17 cellular contexts compared by ENCODE assay signal in the genomic region with DNA sequence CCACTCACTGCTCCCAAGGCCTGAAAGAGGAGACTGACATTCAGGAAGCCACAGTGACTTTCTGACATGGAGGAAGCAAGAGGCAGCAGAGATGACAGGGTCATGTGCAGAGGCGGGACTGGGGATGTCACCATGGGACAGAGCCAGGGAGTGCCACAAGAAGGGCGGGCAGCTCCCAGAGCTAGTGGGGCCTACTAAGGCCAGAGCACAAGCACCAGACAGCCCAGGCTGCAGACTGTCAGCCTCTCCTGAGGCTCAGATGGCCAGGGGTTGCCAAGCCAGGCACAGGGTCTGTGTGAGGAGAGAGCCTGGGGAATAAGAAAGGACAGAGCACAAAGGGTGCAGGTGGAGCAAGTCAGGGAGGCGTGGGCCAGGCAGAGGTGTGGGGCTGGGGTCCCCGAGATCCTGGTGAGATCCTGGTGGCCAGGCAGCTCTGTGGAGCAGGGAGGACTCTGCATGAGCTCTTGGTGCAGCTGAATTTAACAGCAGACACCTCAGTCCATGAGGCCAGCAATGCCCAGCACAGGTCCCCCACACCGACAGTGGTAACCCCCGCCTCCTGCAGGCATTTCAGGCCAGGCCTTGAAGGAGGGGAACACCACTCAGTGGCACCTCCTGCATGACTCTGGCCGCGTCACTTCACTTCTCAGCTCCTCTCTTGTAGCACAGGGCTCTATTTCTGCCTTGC. TPM values are rescaled to one million over a fixed set of nuclear protein-coding genes. Genes with fewer than 3 reads are reported as not detected.
A peak's percentile ranks its signal among the peaks of the same experiment; 100 is the strongest.
DNase-seq lines count a peak whose midpoint lies in the region; ATAC-seq, FAIRE-seq and TF ChIP-seq lines count a peak whose summit lies in the region.
"Had no signal": no experiment of that assay in that cellular context is flagged by ENCODE, and none has a peak within 500 bp of the region (broad histone marks: within the 10 kb centered on the region; RNA-seq: fewer than 3 reads in every experiment).

No MANE protein-coding gene starts in this region.

- intact Hi-C loops in right lobe of liver (cut with DNase I), result no loop called here
- intact Hi-C loops in HepG2 (cut with micrococcal nuclease; ENCODE audit: unreplicated experiment), result no loop called here
- intact Hi-C loops in lower lobe of right lung (cut with DNase I), result no loop called here

- CTCF ChIA-PET in HepG2 (lab: Yijun Ruan, JAX; ENCODE audit: low intra/inter-chr PET ratio, low total read pairs), result no interaction called here
- CTCF ChIA-PET in activated CD4-positive, alpha-beta memory T cell treated with anti-CD3 and anti-CD28 coated beads, Interleukin-2, amount 10 ng/mL, durations not matched to agents 7 days and 5 days (lab: Charles Lee), result no interaction called here

- H3K4me3 ChIP-seq in right lobe of liver, result no peak overlapping the region
- H3K4me3 ChIP-seq in HepG2 (replicated peaks in 1 of 3; ENCODE audit: insufficient read depth in 1 of 3, low read depth in 2 of 3, low read length in 3 of 3), result no peak overlapping the region
- no peak overlapping the region for H3K4me3 ChIP-seq in lower lobe of right lung
- H3K4me3 ChIP-seq in smooth muscle cell, result no peak overlapping the region
- H3K4me3 ChIP-seq: coronary artery, PC-9, psoas muscle had no signal

- no peaks in the 10 kb centered on the region for H3K4me1 ChIP-seq in right lobe of liver
- H3K4me1 ChIP-seq in HepG2 (ENCODE audit: insufficient read depth, low read length), result no peaks in the 10 kb centered on the region
- peaks cover 20% of the 10 kb centered on the region for H3K4me1 ChIP-seq in lower lobe of right lung
- no peaks in the 10 kb centered on the region for H3K4me1 ChIP-seq in smooth muscle cell (ENCODE audit: low read depth)

- H3K4me2 ChIP-seq in HepG2 (ENCODE audit: low read depth, low read length), result no peak overlapping the region
- no peak overlapping the region for H3K4me2 ChIP-seq in smooth muscle cell
- H3K4me2 ChIP-seq: PC-9 had no signal

- H3K9me3 ChIP-seq in right lobe of liver (no peaks in the 10 kb centered on the region), HepG2 (ENCODE audit: low read length) (no peaks in the 10 kb centered on the region), lower lobe of right lung (no peaks in the 10 kb centered on the region), smooth muscle cell (replicated peaks; ENCODE audit: low read depth) (no peaks in the 10 kb centered on the region)
- H3K9me3 ChIP-seq: psoas muscle had no signal

- TF ChIP-seq CTCF in right lobe of liver (IDR thresholded peaks at IDR 0.05), result no peak
- no peak for TF ChIP-seq CTCF in HepG2 (CRISPR knock-in tag; IDR thresholded peaks at IDR 0.05)
- TF ChIP-seq CTCF in lower lobe of right lung (IDR thresholded peaks at IDR 0.05), result no peak
- no peak for TF ChIP-seq CTCF in type B pancreatic cell (conservative IDR thresholded peaks at IDR 0.05)
- TF ChIP-seq CTCF in smooth muscle cell (IDR thresholded peaks at IDR 0.05; ENCODE audit: borderline replicate concordance, insufficient read depth, poor library complexity, severe bottlenecking), result no peak

- POLR2A ChIA-PET in HepG2 (lab: Yijun Ruan, JAX), result no interaction called here
- POLR2A ChIA-PET in activated CD4-positive, alpha-beta memory T cell treated with anti-CD3 and anti-CD28 coated beads, Interleukin-2, amount 10 ng/mL, durations not matched to agents 7 days and 5 days (lab: Charles Lee), result no interaction called here

- H3F3A ChIP-seq in smooth muscle cell (ENCODE audit: low read depth), result no peaks in the 10 kb centered on the region

- no peaks in the 10 kb centered on the region for H4K20me1 ChIP-seq in HepG2 (ENCODE audit: insufficient read depth, low read length)
- H4K20me1 ChIP-seq in smooth muscle cell (ENCODE audit: low read depth), result peaks cover 73% of the 10 kb centered on the region

- H3K27me3 ChIP-seq in right lobe of liver, result no peaks in the 10 kb centered on the region
- no peaks in the 10 kb centered on the region for H3K27me3 ChIP-seq in HepG2 (ENCODE audit: control insufficient read depth in 1 of 2, insufficient read depth in 2 of 2, low read length in 2 of 2)
- no peaks in the 10 kb centered on the region for H3K27me3 ChIP-seq in lower lobe of right lung (ENCODE audit: low read depth)
- H3K27me3 ChIP-seq in smooth muscle cell (ENCODE audit: low read depth), result no peaks in the 10 kb centered on the region

- 100% methylated on average over 1 of the region's 8 CpGs for WGBS in right lobe of liver (ENCODE audit: insufficient coverage, low coverage, low lambda C conversion rate, missing lambda C conversion rate)
- WGBS in HepG2 (ENCODE audit: low lambda C conversion rate), result 100% methylated on average over 7 of the region's 8 CpGs
- WGBS in smooth muscle cell (ENCODE audit: low lambda C conversion rate), result 94% methylated on average over 8 of the region's 8 CpGs

- ATAC-seq in right lobe of liver (peak; percentile 15 to 63 (median 27)), HepG2 (no peak), lower lobe of right lung (peak; percentile 39 to 59), GM21529 (IDR thresholded peaks at IDR 0.05; ENCODE audit: unreplicated experiment) (no peak)
- ATAC-seq: psoas muscle had no signal

- H3K27ac ChIP-seq in right lobe of liver (no peak overlapping the region), HepG2 (ENCODE audit: extremely low read length, insufficient read depth, low read length) (no peak overlapping the region), lower lobe of right lung (no peak overlapping the region), smooth muscle cell (ENCODE audit: low read depth) (no peak overlapping the region)
- H3K27ac ChIP-seq: coronary artery, PC-9 had no signal

- peaks cover 57% of the 10 kb centered on the region for H3K36me3 Mint-ChIP-seq in activated CD4-positive, alpha-beta memory T cell treated with anti-CD3 and anti-CD28 coated beads, Interleukin-2, amount 10 ng/mL, durations not matched to agents 7 days and 5 days (ENCODE audit: low read depth)
- H3K36me3 Mint-ChIP-seq in type B pancreatic cell, result peaks cover 13% of the 10 kb centered on the region

- H3K36me3 ChIP-seq in right lobe of liver, result peaks cover 0 to 45% (median 19%) of the 10 kb centered on the region in 4 donors
- peaks cover 43 to 90% of the 10 kb centered on the region in 2 experiments; a peak in 4 of 5 replicates for H3K36me3 ChIP-seq in HepG2 (replicated peaks in 1 of 2; ENCODE audit: control insufficient read depth in 1 of 2, insufficient read depth in 2 of 2, low read length in 2 of 2)
- H3K36me3 ChIP-seq in lower lobe of right lung, result peaks cover 100% of the 10 kb centered on the region
- peaks cover 4% of the 10 kb centered on the region for H3K36me3 ChIP-seq in smooth muscle cell (ENCODE audit: low read depth)

- no peaks in the 10 kb centered on the region for H3K9me3 Mint-ChIP-seq in activated CD4-positive, alpha-beta memory T cell treated with anti-CD3 and anti-CD28 coated beads, Interleukin-2, amount 10 ng/mL, durations not matched to agents 7 days and 5 days
- H3K9me3 Mint-ChIP-seq in type B pancreatic cell, result no peaks in the 10 kb centered on the region

- TF ChIP-seq RAD21 in HepG2 (CRISPR knock-in tag; IDR thresholded peaks at IDR 0.05), result no peak

- H3K4me3 Mint-ChIP-seq in activated CD4-positive, alpha-beta memory T cell treated with anti-CD3 and anti-CD28 coated beads, Interleukin-2, amount 10 ng/mL, durations not matched to agents 7 days and 5 days, result no peak overlapping the region
- H3K4me3 Mint-ChIP-seq in type B pancreatic cell, result no peak overlapping the region

- TF ChIP-seq POLR2A in right lobe of liver (IDR thresholded peaks at IDR 0.05) (no peak), HepG2 (IDR thresholded peaks at IDR 0.05; ENCODE audit: insufficient read depth in 1 of 2, low read depth in 2 of 2, low read length in 2 of 2) (no peak)

- no TSS peak for BruUV-seq in HepG2 (replicated peaks; lab: Mats Ljungman, UMichigan)

- H3K9ac ChIP-seq in HepG2 (ENCODE audit: insufficient read depth, low read depth, low read length) (no peak overlapping the region), smooth muscle cell (ENCODE audit: low read depth) (no peak overlapping the region)

- in situ Hi-C loops in HepG2 (cut with HindIII; ENCODE audit: extremely low pct_ligation_motif_present, low pct_unique_long_range_greater_than_20kb), result no loop called here

- no peak for FAIRE-seq in HepG2 (lab: Jason Lieb, UNC)
- FAIRE-seq: GM12891 had no signal

- no peak for DNase-seq in right lobe of liver
- DNase-seq in HepG2 (ENCODE audit: low spot score), result no peak
- DNase-seq in activated CD4-positive, alpha-beta memory T cell treated with anti-CD3 and anti-CD28 coated beads, Interleukin-2, amount 10 ng/mL, durations not matched to agents 7 days and 5 days, result no peak
- peak; percentile 67 for DNase-seq in lower lobe of right lung
- DNase-seq in type B pancreatic cell (ENCODE audit: extremely low spot score, unreplicated experiment), result no peak
- DNase-seq in smooth muscle cell (lab: John Stamatoyannopoulos, UW; ENCODE audit: unreplicated experiment), result no peak
- DNase-seq in DMS 273 treated with DMSO at 0.1 percent for 48 hours (lab: John Stamatoyannopoulos, UW), result no peak
- DNase-seq: AML-193; EL; mesenchymal stem cell; NCI-H1417; stimulated activated CD4-positive, alpha-beta T cell treated with anti-CD3 and anti-CD28 coated beads, Interleukin-4, amount 100 ng/mL, for 1 hour had no signal

- H3K27me3 Mint-ChIP-seq in activated CD4-positive, alpha-beta memory T cell treated with anti-CD3 and anti-CD28 coated beads, Interleukin-2, amount 10 ng/mL, durations not matched to agents 7 days and 5 days, result no peaks in the 10 kb centered on the region
- no peaks in the 10 kb centered on the region for H3K27me3 Mint-ChIP-seq in type B pancreatic cell

- TF ChIP-seq EP300 in HepG2 (IDR thresholded peaks at IDR 0.05; ENCODE audit: low read depth in 2 of 2, low read length in 2 of 2) (no peak), HepG2 (CRISPR knock-in tag; IDR thresholded peaks at IDR 0.05; ENCODE audit: borderline replicate concordance) (no peak)

- H2AFZ ChIP-seq in HepG2 (ENCODE audit: low read length) (no peak overlapping the region), smooth muscle cell (ENCODE audit: low read depth) (no peak overlapping the region)
- H2AFZ ChIP-seq: PC-9 had no signal

- H3K4me1 Mint-ChIP-seq in activated CD4-positive, alpha-beta memory T cell treated with anti-CD3 and anti-CD28 coated beads, Interleukin-2, amount 10 ng/mL, durations not matched to agents 7 days and 5 days, result peaks cover 3% of the 10 kb centered on the region
- peaks cover 6% of the 10 kb centered on the region for H3K4me1 Mint-ChIP-seq in type B pancreatic cell (ENCODE audit: unreplicated experiment)

- H3K79me2 ChIP-seq in HepG2 (ENCODE audit: insufficient read depth, low read length), result no peaks in the 10 kb centered on the region
- no peaks in the 10 kb centered on the region for H3K79me2 ChIP-seq in smooth muscle cell (ENCODE audit: low read depth)

- H3K27ac Mint-ChIP-seq in activated CD4-positive, alpha-beta memory T cell treated with anti-CD3 and anti-CD28 coated beads, Interleukin-2, amount 10 ng/mL, durations not matched to agents 7 days and 5 days, result peak overlapping the region; percentile 5
- H3K27ac Mint-ChIP-seq in type B pancreatic cell, result peak overlapping the region; percentile 15

RNA-seq across cellular contexts. Expression of gene SGSM3, which starts 52.3 kb away (rescaled TPM):
- total RNA-seq in right lobe of liver, result 10 to 100 TPM; 19.3 to 27.1 (median 25.8) TPM
- 10.8 and 15.7 TPM in 2 replicates for total RNA-seq in HepG2 (2016; rRNA removed; fragmentation: Illumina TruSeq; extraction: Trizol)
- 12.7 and 13.4 TPM in 2 replicates for total RNA-seq in HepG2 (2016; cell fraction: cytosol; rRNA removed; fragmentation: Illumina TruSeq; extraction: Trizol; ENCODE audit: low read depth)
- 8.1 and 17.9 TPM in 2 replicates for total RNA-seq in HepG2 (2016; cell fraction: insoluble cytoplasmic fraction; rRNA removed; fragmentation: Illumina TruSeq; extraction: Trizol)
- 12.6 and 12.7 TPM in 2 replicates for total RNA-seq in HepG2 (2016; cell fraction: membrane; rRNA removed; fragmentation: Illumina TruSeq; extraction: Trizol)
- 18.0 and 19.9 TPM in 2 replicates for total RNA-seq in HepG2 (2016; cell fraction: nucleus; rRNA removed; fragmentation: Illumina TruSeq; extraction: Trizol)
- polyA plus RNA-seq in HepG2 (2011; rRNA removed), result 23.8 and 30.6 TPM in 2 replicates
- 8.3 and 16.1 TPM in 2 replicates for polyA plus RNA-seq in HepG2 (2011; cell fraction: cytosol; rRNA removed)
- 265 and 362 TPM in 2 replicates for polyA plus RNA-seq in HepG2 (2011; cell fraction: nucleus; rRNA removed)
- polyA plus RNA-seq in HepG2 (2012), result 12.7 and 19.1 TPM in 2 replicates
- 5.0 and 5.7 TPM in 2 replicates for polyA plus RNA-seq in HepG2 (2016; cell fraction: cytosol; fragmentation: Illumina TruSeq; extraction: Trizol; ENCODE audit: low read depth)
- polyA plus RNA-seq in HepG2 (2016; cell fraction: insoluble cytoplasmic fraction; fragmentation: Illumina TruSeq; extraction: Trizol; ENCODE audit: low read depth), result 8.9 and 11.3 TPM in 2 replicates
- polyA plus RNA-seq in HepG2 (2016; cell fraction: membrane; fragmentation: Illumina TruSeq; extraction: Trizol; ENCODE audit: low read depth), result 8.8 and 9.1 TPM in 2 replicates
- polyA plus RNA-seq in HepG2 (2016; cell fraction: nucleus; fragmentation: Illumina TruSeq; extraction: Trizol; ENCODE audit: insufficient read depth, low read depth), result 46.2 and 59.6 TPM in 2 replicates
- polyA minus RNA-seq in HepG2 (2011; rRNA and poly(A)+ RNA removed; ENCODE audit: low replicate concordance), result 20.1 and 47.7 TPM in 2 replicates
- 3.8 and 6.1 TPM in 2 replicates for polyA minus RNA-seq in HepG2 (2011; cell fraction: cytosol; rRNA and poly(A)+ RNA removed)
- 22.9 and 34.2 TPM in 2 replicates for polyA minus RNA-seq in HepG2 (2011; cell fraction: nucleus; rRNA and poly(A)+ RNA removed)
- total RNA-seq in activated CD4-positive, alpha-beta memory T cell treated with anti-CD3 and anti-CD28 coated beads, Interleukin-2, amount 10 ng/mL, durations not matched to agents 7 days and 5 days, result 10 to 100 TPM; 70.0 to 72.2 TPM
- 80.3 TPM for total RNA-seq in lower lobe of right lung
- total RNA-seq in type B pancreatic cell (ENCODE audit: low replicate concordance), result 106 and 125 TPM in 2 replicates
- 56.9 and 72.6 TPM in 2 replicates for total RNA-seq in smooth muscle cell
- 98.0 and 117 TPM in 2 replicates for polyA plus RNA-seq in smooth muscle cell

Comparison
In these comparisons a context has a peak if more than half of its experiments do, and no peak if none do; other contexts are left out.
1. ATAC-seq: peak in right lobe of liver (4 of 4) and lower lobe of right lung (2 of 2); none in HepG2 (single experiment) and GM21529 (single experiment).